ENCODE assay signal across 8 cellular contexts in the genomic region with DNA sequence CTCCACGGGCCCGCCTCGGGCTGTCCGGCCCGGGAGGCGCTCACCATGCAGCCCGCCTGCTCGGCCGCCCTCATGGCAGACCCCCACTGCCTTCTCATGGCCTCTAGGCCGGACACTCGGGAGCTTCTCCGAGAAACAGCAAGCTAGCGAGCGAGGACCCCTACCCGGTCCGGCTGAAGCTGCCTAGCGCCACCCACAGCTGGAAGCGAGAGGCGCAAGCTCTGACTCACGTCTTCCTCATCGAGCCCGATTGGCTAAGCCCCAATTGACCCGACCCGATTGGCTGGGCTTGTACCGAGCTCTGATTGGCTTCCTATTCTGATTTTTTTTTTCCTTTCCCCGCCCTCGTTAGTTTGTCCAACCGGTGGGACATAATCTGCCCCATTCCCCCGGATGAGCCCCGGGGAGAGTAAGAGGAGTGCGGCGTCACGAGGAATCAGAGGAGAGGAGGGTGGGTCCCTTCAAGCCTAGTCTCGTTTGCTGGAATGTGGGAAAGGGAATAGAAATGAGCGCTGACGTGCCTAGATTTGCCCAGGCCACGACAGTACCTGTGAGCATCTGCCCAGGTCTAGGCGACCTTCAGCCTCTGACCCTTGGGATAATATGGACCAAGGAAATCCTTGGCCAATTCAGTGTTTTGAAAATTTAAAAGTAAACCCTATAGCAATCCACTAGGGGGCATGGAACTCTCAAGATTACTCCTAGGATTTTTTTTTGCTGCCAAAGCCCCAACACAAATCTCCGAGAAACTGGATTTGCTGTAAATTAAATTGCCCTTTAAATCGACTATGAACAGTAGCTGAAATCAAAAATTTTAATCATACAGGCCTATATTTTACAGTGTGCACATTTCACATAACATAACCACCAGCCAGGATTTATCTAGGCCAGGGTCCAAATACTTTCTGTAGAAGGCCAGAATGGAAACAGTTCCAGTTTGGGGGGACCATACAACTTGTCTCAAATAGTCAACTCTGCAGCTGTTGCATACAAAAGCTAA.
A peak's percentile ranks its signal among the peaks of the same experiment; 100 is the strongest.
DNase-seq lines count a peak whose midpoint lies in the region; ATAC-seq lines count a peak whose summit lies in the region.

Gene TYSND1, minus strand, starts transcription at position 212 of the 1,000 bp plus-strand sequence. Its CDS starts 114 bp downstream, at position 98.

- DNase-seq in AG20443 (ENCODE audit: low spot score), result peak; percentile 98
- peak; percentile 92 for DNase-seq in NCI-H345 treated with DMSO at 0.1 percent for 48 hours (lab: John Stamatoyannopoulos, UW; ENCODE audit: unreplicated experiment)
- DNase-seq in activated CD4-positive, CD25-positive, alpha-beta regulatory T cell (lab: John Stamatoyannopoulos, UW), result peak; percentile 70 to 86 (median 84)
- DNase-seq in central memory CD4-positive, alpha-beta T cell, result peak; percentile 91
- DNase-seq in iris pigment epithelial cell (ENCODE audit: low read depth), result peak; percentile 98
- peak; percentile 82 to 92 for DNase-seq in stimulated activated CD4-positive, alpha-beta T cell treated with anti-CD3 and anti-CD28 coated beads, Interleukin-12 subunit alpha, Interleukin-12 subunit beta, amount 100 ng/mL, for 24 hours (ENCODE audit: low read depth in 2 of 2)

- peak; percentile 88 for ATAC-seq in GM19025 (IDR thresholded peaks at IDR 0.05; ENCODE audit: low read depth, unreplicated experiment)
- peak; percentile 94 for ATAC-seq in HG03342 (IDR thresholded peaks at IDR 0.05; ENCODE audit: unreplicated experiment)

Comparison
In these comparisons a context has a peak if more than half of its experiments do, and no peak if none do; other contexts are left out.
1. Peak in every context shown above with its lines: DNase-seq and ATAC-seq.